Comparison of ENCODE assay signal across 3 cellular contexts in genomic region chr1:204149107-204149506, GRCh38.
TF ChIP-seq lines count a peak whose summit lies in the region.

No MANE protein-coding gene starts in this region.

TF ChIP-seq in liver, 16 proteins besides CTCF, POLR2A, EP300 and RAD21:
- TF ChIP-seq FOXA2 (IDR thresholded peaks at IDR 0.05) (no peak), RXRA (IDR thresholded peaks at IDR 0.05) (no peak)

TF ChIP-seq in HepG2, 621 proteins besides CTCF, POLR2A, EP300 and RAD21:
- TF ChIP-seq PHF20 (CRISPR knock-in tag; IDR thresholded peaks at IDR 0.05) (no peak), ZNF34 (CRISPR knock-in tag; IDR thresholded peaks at IDR 0.05; ENCODE audit: borderline replicate concordance) (no peak), ZNF850 (CRISPR knock-in tag; conservative IDR thresholded peaks at IDR 0.05) (no peak), ZNF629 (CRISPR knock-in tag; conservative IDR thresholded peaks at IDR 0.05) (no peak), CENPBD1 (CRISPR knock-in tag; IDR thresholded peaks at IDR 0.05; ENCODE audit: borderline replicate concordance, low read depth) (no peak), IKZF5 (CRISPR knock-in tag; IDR thresholded peaks at IDR 0.05) (no peak), JUNB (CRISPR knock-in tag; IDR thresholded peaks at IDR 0.05; ENCODE audit: borderline replicate concordance) (no peak), HDAC2 (CRISPR knock-in tag; IDR thresholded peaks at IDR 0.05) (no peak), ELF1 (CRISPR knock-in tag; IDR thresholded peaks at IDR 0.05) (no peak), ATAD3A (CRISPR knock-in tag; IDR thresholded peaks at IDR 0.05) (no peak), NFE2L2 (IDR thresholded peaks at IDR 0.05; ENCODE audit: low read length) (no peak), IRF1 (CRISPR knock-in tag; IDR thresholded peaks at IDR 0.05; ENCODE audit: low read depth) (no peak), HOXD1 (CRISPR knock-in tag; IDR thresholded peaks at IDR 0.05) (no peak), ZBTB25 (CRISPR knock-in tag; IDR thresholded peaks at IDR 0.05) (no peak)
TF ChIP-seq in HepG2: peak in this region for 0.

TF ChIP-seq in neural cell, 6 proteins besides CTCF, POLR2A, EP300 and RAD21:
- TF ChIP-seq MXI1 (conservative IDR thresholded peaks at IDR 0.05; ENCODE audit: poor library complexity, severe bottlenecking) = no peak
- no peak for TF ChIP-seq SMC3 (conservative IDR thresholded peaks at IDR 0.05; ENCODE audit: poor library complexity)
- TF ChIP-seq EZH2 (IDR thresholded peaks at IDR 0.05; ENCODE audit: borderline replicate concordance, insufficient read depth, low read length, poor library complexity, severe bottlenecking) = no peak
- no peak for TF ChIP-seq POLR2AphosphoS5 (IDR thresholded peaks at IDR 0.05)
- no peak for TF ChIP-seq TAF1 (IDR thresholded peaks at IDR 0.05; ENCODE audit: low read depth)
- TF ChIP-seq REST (IDR thresholded peaks at IDR 0.05; ENCODE audit: borderline replicate concordance) = no peak
